8 cellular contexts compared by ENCODE assay signal in genomic region chr9:83920942-83921707, GRCh38. TPM values are rescaled to one million over a fixed set of nuclear protein-coding genes. Genes with fewer than 3 reads are reported as not detected.
DNase-seq lines count a peak whose midpoint lies in the region; ATAC-seq, FAIRE-seq and TF ChIP-seq lines count a peak whose summit lies in the region.

KIF27 (minus strand) TSS chr9:83921432; CDS start chr9:83915591, 5,841 bp downstream.

- H3K27ac ChIP-seq in WERI-Rb-1 (peak within 1 kb of the TSS; percentile 92), mammary epithelial cell (ENCODE audit: insufficient read depth, low read depth, low read length) (peak within 1 kb of the TSS; percentile 77), small intestine (ENCODE audit: low read depth in 1 of 2, low read length in 1 of 2) (peak within 1 kb of the TSS; percentile 89 to 91)

- FAIRE-seq in small intestine (lab: Jason Lieb, UNC), result no peak

- 0% methylated on average over 19 of the region's 91 CpGs for WGBS in mammary epithelial cell (ENCODE audit: low coverage, missing lambda C conversion rate)
- 0 to 1% (median 1%) methylated on average over 62 to 91 of the region's 91 CpGs for WGBS in small intestine, 3 donors

- in situ Hi-C loops in mammary epithelial cell (cut with MboI; ENCODE audit: low sequenced_read_pairs in 2 of 2), result no loop called here

- CTCF ChIA-PET in mammary epithelial cell (lab: Charles Lee; ENCODE audit: low non-redundant PET), result interaction anchor here (0.6 to 0.7 kb wide), 2 partner anchors 1831 to 1920 kb away, joined by 12 to 14 read pairs; no protein-coding TSS in a partner anchor

- peaks cover 7% of the 10 kb centered on the region; the same call in 1 of the 2 replicates for H3K36me3 ChIP-seq in WERI-Rb-1
- no peaks in the 10 kb centered on the region for H3K36me3 ChIP-seq in mammary epithelial cell (ENCODE audit: insufficient read depth, low read length)
- no peaks in the 10 kb centered on the region for H3K36me3 ChIP-seq in small intestine (ENCODE audit: control insufficient read depth in 2 of 2, insufficient read depth in 2 of 2, low read length in 2 of 2)

- TSS peak; percentile 99 for BruUV-seq in mammary epithelial cell (replicated peaks; lab: Mats Ljungman, UMichigan)

- DNase-seq in AG08396 (ENCODE audit: low spot score) (peak; percentile 97), NCI-H2196 treated with DMSO at 0.1 percent for 48 hours (lab: John Stamatoyannopoulos, UW; ENCODE audit: unreplicated experiment) (peak; percentile 88), WERI-Rb-1 (peak; percentile 99), mammary epithelial cell (peak; percentile 95), iPS-NIHi11 (ENCODE audit: low spot score) (peak; percentile 95), small intestine (peak; percentile 97)

- H3K9me3 ChIP-seq in WERI-Rb-1 (ENCODE audit: severe bottlenecking) (no peaks in the 10 kb centered on the region), mammary epithelial cell (replicated peaks; ENCODE audit: insufficient read depth, low read length) (no peaks in the 10 kb centered on the region), small intestine (ENCODE audit: control insufficient read depth, low read depth) (no peaks in the 10 kb centered on the region)

- H3K9ac ChIP-seq in mammary epithelial cell (ENCODE audit: insufficient read depth, low read length), result peak within 1 kb of the TSS; percentile 83

- peaks cover 8% of the 10 kb centered on the region for H3K79me2 ChIP-seq in mammary epithelial cell (ENCODE audit: insufficient read depth, low read length)

- peak within 1 kb of the TSS; percentile 86 for H2AFZ ChIP-seq in mammary epithelial cell (ENCODE audit: low read depth, low read length)

- no peaks in the 10 kb centered on the region for H4K20me1 ChIP-seq in mammary epithelial cell (ENCODE audit: insufficient read depth, low read length)

- H3K27me3 ChIP-seq in WERI-Rb-1 (ENCODE audit: insufficient read depth, low read depth, severe bottlenecking), result no peaks in the 10 kb centered on the region
- no peaks in the 10 kb centered on the region for H3K27me3 ChIP-seq in mammary epithelial cell (ENCODE audit: insufficient read depth, low read length)
- no peaks in the 10 kb centered on the region for H3K27me3 ChIP-seq in small intestine (ENCODE audit: control insufficient read depth in 2 of 2, insufficient read depth in 2 of 2, low read length in 2 of 2)

- peak within 1 kb of the TSS; percentile 70 for H3K4me3 ChIP-seq in WERI-Rb-1 (ENCODE audit: low read depth, low read length)
- H3K4me3 ChIP-seq in mammary epithelial cell (replicated peaks in 1 of 3; ENCODE audit: insufficient read depth in 1 of 3, low read depth in 2 of 3, low read length in 3 of 3), result peak within 1 kb of the TSS; percentile 57 to 70 (median 64)
- peak within 1 kb of the TSS; percentile 93 to 94 for H3K4me3 ChIP-seq in small intestine (ENCODE audit: low read depth in 1 of 2, low read length in 2 of 2)

- intact Hi-C loops in mammary epithelial cell (cut with micrococcal nuclease), result loop anchor here (2.0 to 10.0 kb wide), 3 partner anchors 60 to 396 kb away; partner anchors contain the start of genes HNRNPK, RMI1 and UBQLN1

- ATAC-seq in GM18907 (IDR thresholded peaks at IDR 0.05; ENCODE audit: unreplicated experiment) (peak; percentile 96), HG03139 (IDR thresholded peaks at IDR 0.05; ENCODE audit: unreplicated experiment) (peak; percentile 90)

- dilution Hi-C loops in mammary epithelial cell (cut with HindIII; ENCODE audit: low sequenced_read_pairs), result no loop called here

- TF ChIP-seq CTCF in WERI-Rb-1 (IDR thresholded peaks at IDR 0.05; ENCODE audit: low read depth, low read length), result peak; percentile 44; the same call in 1 of the 2 replicates
- TF ChIP-seq CTCF in mammary epithelial cell (conservative IDR thresholded peaks at IDR 0.05 in 1 of 2, IDR thresholded peaks at IDR 0.05 in 1 of 2; ENCODE audit: extremely low read depth in 1 of 2, insufficient read depth in 1 of 2, low read depth in 1 of 2, low read length in 2 of 2), result peak; percentile 10 to 32

- H3K4me1 ChIP-seq in mammary epithelial cell (ENCODE audit: insufficient read depth, low read length) (peaks cover 7% of the 10 kb centered on the region), small intestine (ENCODE audit: control insufficient read depth in 2 of 2, insufficient read depth in 1 of 2, low read depth in 1 of 2, low read length in 1 of 2) (no peaks in the 10 kb centered on the region)

- H3K4me2 ChIP-seq in mammary epithelial cell (ENCODE audit: insufficient read depth, low read depth, low read length), result peak within 1 kb of the TSS; percentile 84

RNA-seq across cellular contexts. Expression of gene KIF27, which starts in this region (rescaled TPM):
- total RNA-seq in mammary epithelial cell, result 1 to 10 TPM; 4.2 to 5.1 TPM
- polyA plus RNA-seq in mammary epithelial cell (0.68 TPM), small intestine (1 to 10 TPM in 2 of 3 donors, under 1 TPM in 1; 0.27 to 1.6 (median 1.1) TPM)
- not detected for polyA minus RNA-seq in mammary epithelial cell

Comparison
In these comparisons a context has a peak if more than half of its experiments do, and no peak if none do; other contexts are left out.
1. Peak in every context shown above with its lines: DNase-seq, ATAC-seq, H3K4me3 ChIP-seq and H3K27ac ChIP-seq.